Comparison of ENCODE assay signal across 9 cellular contexts in the genomic region with DNA sequence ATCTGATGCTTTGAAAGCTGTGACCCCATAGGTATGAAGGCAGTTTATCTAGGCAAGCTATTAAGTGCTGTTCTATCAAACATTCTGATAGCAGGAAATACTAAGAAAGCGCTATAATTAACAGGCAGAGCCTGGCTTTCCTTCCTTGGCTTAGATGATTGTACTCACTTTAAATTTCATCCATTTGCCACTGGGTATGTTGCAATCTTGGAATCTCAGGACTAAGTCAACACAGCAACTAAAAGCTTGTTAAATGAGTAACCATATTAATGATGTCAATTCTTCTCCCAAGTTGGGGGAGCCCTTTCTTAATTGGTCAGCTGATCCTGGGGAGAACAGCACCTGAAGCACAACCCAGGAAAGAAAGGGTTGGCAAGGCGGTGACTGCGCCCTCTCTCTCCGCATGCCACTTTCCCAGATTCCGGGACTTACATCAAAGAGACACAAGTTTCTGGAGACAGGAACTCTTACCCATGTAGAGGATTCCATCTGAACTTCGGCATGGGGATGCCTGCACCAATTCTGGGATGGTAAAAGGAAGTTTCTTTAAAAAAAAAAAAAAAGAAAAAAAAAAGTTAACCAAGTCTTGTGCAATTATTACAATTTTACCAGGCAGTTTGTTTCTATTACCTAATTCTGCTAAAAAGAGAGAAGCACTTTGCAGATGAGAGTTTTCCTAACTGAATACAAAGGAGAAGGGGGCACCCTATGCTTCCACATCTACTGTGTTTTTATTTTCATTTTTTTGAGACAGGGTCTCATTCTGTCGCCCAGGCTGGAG. TPM values are rescaled to one million over a fixed set of nuclear protein-coding genes. Genes with fewer than 3 reads are reported as not detected.
DNase-seq lines count a peak whose midpoint lies in the region; ATAC-seq and TF ChIP-seq lines count a peak whose summit lies in the region.
"Had no signal": no experiment of that assay in that cellular context is flagged by ENCODE, and none has a peak within 500 bp of the region (broad histone marks: within the 10 kb centered on the region; RNA-seq: fewer than 3 reads in every experiment).

No MANE protein-coding gene starts in this region.

- no peak for TF ChIP-seq CTCF in testis (IDR thresholded peaks at IDR 0.05)

- peaks cover 43% of the 10 kb centered on the region for H3K36me3 ChIP-seq in adipocyte (ENCODE audit: control insufficient read depth, insufficient read depth, low read length, severe bottlenecking)
- H3K36me3 ChIP-seq in testis (ENCODE audit: low read depth, missing control alignments): peaks cover 4% of the 10 kb centered on the region

- H3K27me3 Mint-ChIP-seq in memory B cell: no peaks in the 10 kb centered on the region

- H3K36me3 Mint-ChIP-seq in memory B cell: peaks cover 14% of the 10 kb centered on the region
- H3K36me3 Mint-ChIP-seq in activated naive CD4-positive, alpha-beta T cell treated with anti-CD3 and anti-CD28 coated beads, Interleukin-2, amount 50 U/mL, for 72 hours: peaks cover 19 to 41% of the 10 kb centered on the region in 2 donors

- H3K27ac Mint-ChIP-seq in memory B cell: no peak overlapping the region
- no peak overlapping the region for H3K27ac Mint-ChIP-seq in activated naive CD4-positive, alpha-beta T cell treated with anti-CD3 and anti-CD28 coated beads, Interleukin-2, amount 50 U/mL, for 72 hours

- no peaks in the 10 kb centered on the region for H3K27me3 ChIP-seq in adipocyte (replicated peaks; ENCODE audit: control insufficient read depth, insufficient read depth, low read length)
- no peaks in the 10 kb centered on the region for H3K27me3 ChIP-seq in testis
- H3K27me3 ChIP-seq: heart left ventricle had no signal

- H3K27ac ChIP-seq in testis: no peak overlapping the region

- peaks cover 19% of the 10 kb centered on the region for H3K4me1 Mint-ChIP-seq in memory B cell

- H3K9ac ChIP-seq in adipocyte (ENCODE audit: low read length): peak overlapping the region; percentile 54

- H3K9me3 Mint-ChIP-seq in memory B cell: peaks cover 3% of the 10 kb centered on the region
- H3K9me3 Mint-ChIP-seq in activated naive CD4-positive, alpha-beta T cell treated with anti-CD3 and anti-CD28 coated beads, Interleukin-2, amount 50 U/mL, for 72 hours: peaks cover 9 to 10% of the 10 kb centered on the region in 2 donors

- H3K4me1 ChIP-seq in adipocyte (ENCODE audit: control insufficient read depth, insufficient read depth, low read length): peaks cover 28% of the 10 kb centered on the region
- no peaks in the 10 kb centered on the region for H3K4me1 ChIP-seq in testis

- H3K4me3 ChIP-seq in adipocyte (ENCODE audit: low read length): peak overlapping the region; percentile 42
- no peak overlapping the region for H3K4me3 ChIP-seq in testis
- H3K4me3 ChIP-seq: heart left ventricle had no signal

- intact Hi-C loops in testis (cut with DNase I; ENCODE audit: low total_unique reads): no loop called here
- intact Hi-C loops in head of caudate nucleus (cut with DNase I): no loop called here

- no peak overlapping the region for H3K4me3 Mint-ChIP-seq in memory B cell

- peak; percentile 76 for DNase-seq in CD1c-positive myeloid dendritic cell (ENCODE audit: extremely low spot score)
- DNase-seq in adipocyte (ENCODE audit: low read depth): peak; percentile 73
- DNase-seq in memory B cell (ENCODE audit: low spot score in 2 of 2): no peak
- no peak for DNase-seq in testis
- no peak for DNase-seq in activated CD4-positive, alpha-beta T cell treated with anti-CD3 and anti-CD28 coated beads, Interleukin-2, amount 50 U/mL, for 4 hours
- DNase-seq in head of caudate nucleus: no peak
- no peak for DNase-seq in activated naive CD4-positive, alpha-beta T cell treated with anti-CD3 and anti-CD28 coated beads, Interleukin-2, amount 50 U/mL, for 72 hours (ENCODE audit: low spot score in 2 of 2)
- DNase-seq: heart left ventricle had no signal

- peak; percentile 23 for ATAC-seq in HG03097 (IDR thresholded peaks at IDR 0.05; ENCODE audit: low FRiP score, unreplicated experiment)
- peak; percentile 49 for ATAC-seq in memory B cell (ENCODE audit: low read depth)
- ATAC-seq in activated naive CD4-positive, alpha-beta T cell treated with anti-CD3 and anti-CD28 coated beads, Interleukin-2, amount 50 U/mL, for 72 hours: no peak

- 90 to 93% methylated on average over 7 of the region's 7 CpGs for WGBS in testis, 2 donors

- H3K9me3 ChIP-seq in adipocyte (ENCODE audit: control insufficient read depth, low read length): peaks cover 2% of the 10 kb centered on the region
- H3K9me3 ChIP-seq in testis: no peaks in the 10 kb centered on the region

- TF ChIP-seq POLR2A in testis (IDR thresholded peaks at IDR 0.05): no peak

RNA-seq across cellular contexts. Expression of a gene that starts 54.5 kb away (rescaled TPM):
- total RNA-seq in testis: 10 to 100 TPM in 1 of 2 donors, 1 to 10 TPM in 1; 5.2 to 11.3 TPM
- 12.1 TPM for polyA plus RNA-seq in testis (ENCODE audit: insufficient read depth, low read depth, low replicate concordance)
- 10 to 100 TPM; 21.9 to 45.2 TPM for total RNA-seq in activated naive CD4-positive, alpha-beta T cell treated with anti-CD3 and anti-CD28 coated beads, Interleukin-2, amount 50 U/mL, for 72 hours

RNA-seq across cellular contexts. Expression of a gene that starts 55.0 kb away (rescaled TPM):
- total RNA-seq in testis: 10 to 100 TPM; 12.8 to 13.0 TPM
- 7.0 TPM for polyA plus RNA-seq in testis (ENCODE audit: insufficient read depth, low read depth, low replicate concordance)
- 10 to 100 TPM; 23.7 to 24.1 TPM for total RNA-seq in activated naive CD4-positive, alpha-beta T cell treated with anti-CD3 and anti-CD28 coated beads, Interleukin-2, amount 50 U/mL, for 72 hours

Comparison
In these comparisons a context has a peak if more than half of its experiments do, and no peak if none do; other contexts are left out.
1. DNase-seq: peak in CD1c-positive myeloid dendritic cell (single experiment) and adipocyte (single experiment); none in memory B cell (0 of 2), testis (single experiment), activated CD4-positive, alpha-beta T cell treated with anti-CD3 and anti-CD28 coated beads, Interleukin-2, amount 50 U/mL, for 4 hours (0 of 2), head of caudate nucleus (0 of 42) and activated naive CD4-positive, alpha-beta T cell treated with anti-CD3 and anti-CD28 coated beads, Interleukin-2, amount 50 U/mL, for 72 hours (0 of 2).
2. ATAC-seq: peak in HG03097 (single experiment) and memory B cell (single experiment); none in activated naive CD4-positive, alpha-beta T cell treated with anti-CD3 and anti-CD28 coated beads, Interleukin-2, amount 50 U/mL, for 72 hours (0 of 2).